9 cellular contexts compared by ENCODE assay signal in genomic region chr1:232012773-232013386, GRCh38.
DNase-seq lines count a peak whose midpoint lies in the region; ATAC-seq and TF ChIP-seq lines count a peak whose summit lies in the region.
"Had no signal": no experiment of that assay in that cellular context is flagged by ENCODE, and none has a peak within 500 bp of the region (broad histone marks: within the 10 kb centered on the region; RNA-seq: fewer than 3 reads in every experiment).

No MANE protein-coding gene starts in this region.

- no peak overlapping the region for H3K4me3 ChIP-seq in epithelial cell of esophagus (ENCODE audit: low read length)

- no peak for ATAC-seq in stimulated activated naive CD8-positive, alpha-beta T cell treated with anti-CD3 and anti-CD28 coated beads, Interleukin-15, Interleukin-2, amounts not matched to agents 100 U/mL and 50 U/mL, for 24 hours
- ATAC-seq in HG03108 (IDR thresholded peaks at IDR 0.05; ENCODE audit: unreplicated experiment), result no peak

- no peak for TF ChIP-seq CTCF in epithelial cell of esophagus (IDR thresholded peaks at IDR 0.05; ENCODE audit: insufficient read depth, low read depth, low read length, missing control alignments)

- DNase-seq in CD1c-positive myeloid dendritic cell (ENCODE audit: extremely low spot score) (peak; percentile 31), NCI-H2196 (lab: John Stamatoyannopoulos, UW; ENCODE audit: unreplicated experiment) (peak; percentile 67), epithelial cell of esophagus (ENCODE audit: low read depth) (peak; percentile 65), myocyte (ENCODE audit: low read depth) (peak; percentile 94), inferior parietal cortex (ENCODE audit: extremely low spot score) (no peak)
- DNase-seq in stimulated activated naive CD8-positive, alpha-beta T cell treated with anti-CD3 and anti-CD28 coated beads, Interleukin-15, Interleukin-2, amounts not matched to agents 100 U/mL and 50 U/mL, for 24 hours, result no peak
- no peak for DNase-seq in activated CD4-positive, alpha-beta T cell treated with anti-CD3 and anti-CD28 coated beads, Interleukin-2, amount 50 U/mL, for 1 hour
- DNase-seq: stimulated activated CD4-positive, alpha-beta T cell treated with anti-CD3 and anti-CD28 coated beads, Interleukin-4, amount 100 ng/mL, for 4 hours had no signal

Comparison
In these comparisons a context has a peak if more than half of its experiments do, and no peak if none do; other contexts are left out.
1. DNase-seq: peak in CD1c-positive myeloid dendritic cell (single experiment), NCI-H2196 (single experiment), epithelial cell of esophagus (single experiment) and myocyte (single experiment); none in stimulated activated naive CD8-positive, alpha-beta T cell treated with anti-CD3 and anti-CD28 coated beads, Interleukin-15, Interleukin-2, amounts not matched to agents 100 U/mL and 50 U/mL, for 24 hours (single experiment), inferior parietal cortex (single experiment) and activated CD4-positive, alpha-beta T cell treated with anti-CD3 and anti-CD28 coated beads, Interleukin-2, amount 50 U/mL, for 1 hour (single experiment).